In genomic region chr1:53732912-53733317, GRCh38 we compare ENCODE assay signal across 16 cellular contexts. TPM values are rescaled to one million over a fixed set of nuclear protein-coding genes. Genes with fewer than 3 reads are reported as not detected.
DNase-seq lines count a peak whose midpoint lies in the region; ATAC-seq and FAIRE-seq lines count a peak whose summit lies in the region.
"Had no signal": no experiment of that assay in that cellular context is flagged by ENCODE, and none has a peak within 500 bp of the region (broad histone marks: within the 10 kb centered on the region; RNA-seq: fewer than 3 reads in every experiment).

No MANE protein-coding gene starts in this region.

- no peaks in the 10 kb centered on the region for H3K36me3 Mint-ChIP-seq in activated naive CD4-positive, alpha-beta T cell treated with anti-CD3 and anti-CD28 coated beads, Interleukin-2, amount 50 U/mL, for 72 hours
- H3K36me3 Mint-ChIP-seq: immature natural killer cell had no signal

- ATAC-seq in activated naive CD4-positive, alpha-beta T cell treated with anti-CD3 and anti-CD28 coated beads, Interleukin-2, amount 50 U/mL, for 72 hours = no peak
- ATAC-seq: esophagus mucosa, right cardiac atrium had no signal

- H3K27ac Mint-ChIP-seq in activated naive CD4-positive, alpha-beta T cell treated with anti-CD3 and anti-CD28 coated beads, Interleukin-2, amount 50 U/mL, for 72 hours = peak overlapping the region in 1 of 2 donors; percentile 52
- H3K27ac Mint-ChIP-seq: activated CD4-positive, alpha-beta T cell treated with anti-CD3 and anti-CD28 coated beads, Interleukin-2, amount 10 ng/mL, durations not matched to agents 7 days and 5 days; immature natural killer cell had no signal

- H3K36me3 ChIP-seq in SJSA1 = no peaks in the 10 kb centered on the region
- H3K36me3 ChIP-seq: cardiac muscle cell had no signal

- peak; percentile 92 for FAIRE-seq in G401.6 (lab: Jason Lieb, UNC)

- H3K4me3 ChIP-seq in SJSA1 (peak overlapping the region; percentile 8; the same call in 1 of the 2 replicates), skeletal muscle cell (ENCODE audit: low read depth, low read length) (peak overlapping the region; percentile 22)
- H3K4me3 ChIP-seq: cardiac muscle cell had no signal

- no peaks in the 10 kb centered on the region for H3K27me3 ChIP-seq in SJSA1 (replicated peaks)

- peak overlapping the region; percentile 90 for H3K27ac ChIP-seq in SJSA1
- H3K27ac ChIP-seq: cardiac muscle cell had no signal

- H3K9me3 Mint-ChIP-seq in activated naive CD4-positive, alpha-beta T cell treated with anti-CD3 and anti-CD28 coated beads, Interleukin-2, amount 50 U/mL, for 72 hours = no peaks in the 10 kb centered on the region
- H3K9me3 Mint-ChIP-seq: activated CD4-positive, alpha-beta T cell treated with anti-CD3 and anti-CD28 coated beads, Interleukin-2, amount 10 ng/mL, durations not matched to agents 7 days and 5 days; immature natural killer cell had no signal

- DNase-seq in SJSA1 (ENCODE audit: low read depth in 1 of 2, low spot score in 2 of 2) (peak; percentile 66 to 85), fibroblast of gingiva (ENCODE audit: low read depth) (peak; percentile 93), skeletal muscle cell (ENCODE audit: low read depth) (peak; percentile 86), SHP77 treated with DMSO at 0.1 percent for 48 hours (lab: John Stamatoyannopoulos, UW) (no peak), NCI-H510A (lab: John Stamatoyannopoulos, UW) (no peak)
- DNase-seq in activated naive CD4-positive, alpha-beta T cell treated with anti-CD3 and anti-CD28 coated beads, Interleukin-2, amount 50 U/mL, for 72 hours (ENCODE audit: low spot score in 2 of 2) = no peak
- no peak for DNase-seq in stimulated activated CD4-positive, alpha-beta T cell treated with anti-CD3 and anti-CD28 coated beads, Interleukin-4, amount 100 ng/mL, for 24 hours
- DNase-seq: activated CD4-positive, alpha-beta T cell treated with anti-CD3 and anti-CD28 coated beads, Interleukin-2, amount 10 ng/mL, durations not matched to agents 7 days and 5 days; activated T-cell treated with anti-CD3 and anti-CD28 coated beads, Interleukin-2, amount 50 U/mL, for 48 hours; immature natural killer cell; NCI-H2171; right cardiac atrium had no signal

- no peaks in the 10 kb centered on the region for H3K9me3 ChIP-seq in SJSA1 (replicated peaks)

- H3K4me1 ChIP-seq in SJSA1 (replicated peaks) = peaks cover 42% of the 10 kb centered on the region

RNA-seq across cellular contexts. Expression of gene GLIS1, which starts 6.0 kb away (rescaled TPM):
- total RNA-seq in SJSA1 (2014; rRNA removed; shearing (Covaris generic)) = 1.2 and 2.6 TPM in 2 replicates
- total RNA-seq in activated naive CD4-positive, alpha-beta T cell treated with anti-CD3 and anti-CD28 coated beads, Interleukin-2, amount 50 U/mL, for 72 hours = not detected
- total RNA-seq: activated CD4-positive, alpha-beta T cell treated with anti-CD3 and anti-CD28 coated beads, Interleukin-2, amount 10 ng/mL, durations not matched to agents 7 days and 5 days; T-helper 1 cell treated with Interleukin-12 subunit alpha and Interleukin-12 subunit beta and Interleukin-4 antibody, amounts not matched to agents 30 ng/mL and 1 ng/mL, for 36 hours had no signal

Comparison
In these comparisons a context has a peak if more than half of its experiments do, and no peak if none do; other contexts are left out.
1. DNase-seq: peak in SJSA1 (2 of 2), fibroblast of gingiva (single experiment) and skeletal muscle cell (single experiment); none in SHP77 treated with DMSO at 0.1 percent for 48 hours (single experiment), activated naive CD4-positive, alpha-beta T cell treated with anti-CD3 and anti-CD28 coated beads, Interleukin-2, amount 50 U/mL, for 72 hours (0 of 2), stimulated activated CD4-positive, alpha-beta T cell treated with anti-CD3 and anti-CD28 coated beads, Interleukin-4, amount 100 ng/mL, for 24 hours (single experiment) and NCI-H510A (single experiment).